ENCODE assay signal across 15 cellular contexts in the genomic region with DNA sequence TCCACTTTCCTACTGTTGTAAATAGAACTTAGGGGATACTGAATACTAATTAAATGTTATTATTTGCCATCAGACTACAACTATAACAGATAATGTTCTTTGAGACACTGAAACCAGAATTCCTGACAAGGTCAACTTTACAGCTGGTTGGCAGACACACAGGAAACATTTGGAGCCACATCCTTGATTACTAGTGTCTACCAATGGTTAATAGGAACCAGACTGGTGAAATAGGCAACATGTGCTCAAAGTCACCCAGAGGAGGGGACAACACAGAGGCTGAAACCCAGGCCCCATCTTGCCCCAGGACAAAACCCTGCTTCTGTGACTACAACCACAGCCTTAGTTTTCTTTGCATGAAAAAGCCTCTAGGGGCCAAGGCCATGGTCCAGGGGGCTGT. TPM values are rescaled to one million over a fixed set of nuclear protein-coding genes. Genes with fewer than 3 reads are reported as not detected.
DNase-seq lines count a peak whose midpoint lies in the region; ATAC-seq, FAIRE-seq and TF ChIP-seq lines count a peak whose summit lies in the region.
"Had no signal": no experiment of that assay in that cellular context is flagged by ENCODE, and none has a peak within 500 bp of the region (broad histone marks: within the 10 kb centered on the region; RNA-seq: fewer than 3 reads in every experiment).

No MANE protein-coding gene starts in this region.

- no peak overlapping the region for H3K4me3 Mint-ChIP-seq in GM23338
- H3K4me3 Mint-ChIP-seq in activated naive CD8-positive, alpha-beta T cell: peak overlapping the region; percentile 56
- no peak overlapping the region for H3K4me3 Mint-ChIP-seq in neural progenitor cell
- no peak overlapping the region for H3K4me3 Mint-ChIP-seq in CD14-positive monocyte

- H3K27ac Mint-ChIP-seq in GM23338 (no peak overlapping the region), neural progenitor cell (no peak overlapping the region), CD14-positive monocyte (no peak overlapping the region)
- peak overlapping the region; percentile 88 for H3K27ac Mint-ChIP-seq in activated naive CD8-positive, alpha-beta T cell

- no peaks in the 10 kb centered on the region; the same call in 2 of the 3 replicates for H3K36me3 Mint-ChIP-seq in GM23338 (ENCODE audit: low read depth)
- no peaks in the 10 kb centered on the region for H3K36me3 Mint-ChIP-seq in activated naive CD8-positive, alpha-beta T cell
- no peaks in the 10 kb centered on the region for H3K36me3 Mint-ChIP-seq in neural progenitor cell
- H3K36me3 Mint-ChIP-seq in CD14-positive monocyte: no peaks in the 10 kb centered on the region

- H3K9me3 Mint-ChIP-seq in GM23338 (no peaks in the 10 kb centered on the region), neural progenitor cell (peaks cover 8% of the 10 kb centered on the region), CD14-positive monocyte (peaks cover 0 to 5% (median 2%) of the 10 kb centered on the region in 7 donors)
- no peaks in the 10 kb centered on the region for H3K9me3 Mint-ChIP-seq in activated naive CD8-positive, alpha-beta T cell (ENCODE audit: low read depth)

- H3F3A ChIP-seq in GM23338 (replicated peaks; ENCODE audit: low read depth): no peaks in the 10 kb centered on the region
- H3F3A ChIP-seq in neural progenitor cell (ENCODE audit: low read depth): no peaks in the 10 kb centered on the region

- no peaks in the 10 kb centered on the region for H3K9me1 ChIP-seq in keratinocyte (ENCODE audit: control insufficient read depth, extremely low read depth, insufficient read depth, low read length)

- H3K79me2 ChIP-seq in ACC112 (ENCODE audit: control insufficient read depth, insufficient read depth, low read length, unreplicated experiment) (no peaks in the 10 kb centered on the region), GM23338 (replicated peaks; ENCODE audit: insufficient read depth) (no peaks in the 10 kb centered on the region), keratinocyte (ENCODE audit: control insufficient read depth, insufficient read depth, low read length) (no peaks in the 10 kb centered on the region), neural progenitor cell (ENCODE audit: low read depth) (no peaks in the 10 kb centered on the region)

- dilution Hi-C loops in keratinocyte (cut with MboI; ENCODE audit: extremely low pct_ligation_motif_present, low sequenced_read_pairs): no loop called here

- H3K27ac ChIP-seq in ACC112 (ENCODE audit: low read depth, low read length) (peak overlapping the region; percentile 100), GM23338 (ENCODE audit: low read depth) (no peak overlapping the region), keratinocyte (ENCODE audit: control insufficient read depth, insufficient read depth, low read length) (peak overlapping the region; percentile 88), neural progenitor cell (no peak overlapping the region)
- H3K27ac ChIP-seq: coronary artery had no signal

- H3K4me2 ChIP-seq in GM23338 (no peak overlapping the region), keratinocyte (ENCODE audit: control insufficient read depth, extremely low read depth, insufficient read depth, low read depth, low read length) (peak overlapping the region; percentile 22), neural progenitor cell (no peak overlapping the region)

- no peaks in the 10 kb centered on the region for H3K9me2 ChIP-seq in GM23338 (ENCODE audit: insufficient read depth)

- no peaks in the 10 kb centered on the region for H3K9me3 ChIP-seq in keratinocyte (ENCODE audit: control insufficient read depth, low read depth, low read length)
- peaks cover 6% of the 10 kb centered on the region for H3K9me3 ChIP-seq in neural progenitor cell (ENCODE audit: low read depth)

- H3K27me3 ChIP-seq in ACC112 (ENCODE audit: insufficient read depth, low read length) (no peaks in the 10 kb centered on the region), GM23338 (ENCODE audit: insufficient read depth) (no peaks in the 10 kb centered on the region), keratinocyte (ENCODE audit: control insufficient read depth, extremely low read depth, insufficient read depth, low read length) (no peaks in the 10 kb centered on the region), neural progenitor cell (no peaks in the 10 kb centered on the region)
- H3K27me3 ChIP-seq: MG63 had no signal

- peak overlapping the region; percentile 71 for H2AFZ ChIP-seq in ACC112 (ENCODE audit: low read length, unreplicated experiment)
- peak overlapping the region; percentile 88 for H2AFZ ChIP-seq in GM23338
- H2AFZ ChIP-seq in keratinocyte (ENCODE audit: control insufficient read depth, low read length): peak overlapping the region; percentile 62
- no peak overlapping the region for H2AFZ ChIP-seq in neural progenitor cell (replicated peaks)

- H3K36me3 ChIP-seq in ACC112 (ENCODE audit: insufficient read depth, low read length): no peaks in the 10 kb centered on the region
- H3K36me3 ChIP-seq in GM23338 (ENCODE audit: insufficient read depth): no peaks in the 10 kb centered on the region
- no peaks in the 10 kb centered on the region for H3K36me3 ChIP-seq in keratinocyte (ENCODE audit: control insufficient read depth in 2 of 2, extremely low read depth in 1 of 2, insufficient read depth in 2 of 2, low read length in 2 of 2)
- H3K36me3 ChIP-seq in neural progenitor cell: no peaks in the 10 kb centered on the region
- H3K36me3 ChIP-seq: MG63 had no signal

- H3K4me3 ChIP-seq in ACC112 (ENCODE audit: low read depth, low read length) (no peak overlapping the region), GM23338 (no peak overlapping the region), keratinocyte (ENCODE audit: control insufficient read depth in 2 of 3, extremely low read depth in 1 of 3, insufficient read depth in 2 of 3, low read depth in 1 of 3, low read length in 3 of 3) (no peak overlapping the region), neural progenitor cell (no peak overlapping the region)
- H3K4me3 ChIP-seq: coronary artery, MG63 had no signal

- H3K4me1 ChIP-seq in ACC112 (ENCODE audit: control insufficient read depth, insufficient read depth, low read length, unreplicated experiment) (peaks cover 60% of the 10 kb centered on the region), GM23338 (ENCODE audit: insufficient read depth) (peaks cover 27% of the 10 kb centered on the region), keratinocyte (ENCODE audit: control insufficient read depth, extremely low read depth, insufficient read depth, low read length) (peaks cover 57% of the 10 kb centered on the region), neural progenitor cell (peaks cover 8% of the 10 kb centered on the region)

- H3K9ac ChIP-seq in keratinocyte (ENCODE audit: control insufficient read depth, extremely low read depth, insufficient read depth, low read length) (peak overlapping the region; percentile 19), neural progenitor cell (no peak overlapping the region)

- H4K20me1 ChIP-seq in GM23338 (replicated peaks; ENCODE audit: insufficient read depth) (no peaks in the 10 kb centered on the region), keratinocyte (ENCODE audit: control insufficient read depth, extremely low read depth, insufficient read depth, low read length) (no peaks in the 10 kb centered on the region), neural progenitor cell (ENCODE audit: low read depth) (no peaks in the 10 kb centered on the region)

- H3K27me3 Mint-ChIP-seq in GM23338 (ENCODE audit: insufficient read depth, low read depth, poor library complexity) (peaks cover 3% of the 10 kb centered on the region), neural progenitor cell (ENCODE audit: insufficient read depth, low read depth) (peaks cover 2% of the 10 kb centered on the region), CD14-positive monocyte (ENCODE audit: low read depth in 3 of 3) (peaks cover 0 to under 1% (median 0%) of the 10 kb centered on the region in 3 donors)
- H3K27me3 Mint-ChIP-seq in activated naive CD8-positive, alpha-beta T cell: no peaks in the 10 kb centered on the region

- TF ChIP-seq CTCF in GM23338 (conservative IDR thresholded peaks at IDR 0.05; ENCODE audit: low read depth in 2 of 2): no peak
- TF ChIP-seq CTCF in keratinocyte (optimal IDR thresholded peaks at IDR 0.05 in 1 of 3, IDR thresholded peaks at IDR 0.05 in 1 of 3, conservative IDR thresholded peaks at IDR 0.05 in 1 of 3; ENCODE audit: extremely low read depth in 1 of 3, insufficient read depth in 2 of 3, low read length in 3 of 3): no peak
- TF ChIP-seq CTCF in neural progenitor cell (IDR thresholded peaks at IDR 0.05): no peak
- TF ChIP-seq CTCF in CD14-positive monocyte (IDR thresholded peaks at IDR 0.05): no peak

- DNase-seq in GM23338 (ENCODE audit: low spot score) (no peak), keratinocyte (ENCODE audit: low read depth, low spot score) (no peak), NCI-H510A treated with DMSO at 0.1 percent for 48 hours (lab: John Stamatoyannopoulos, UW) (no peak), neural progenitor cell (ENCODE audit: low spot score) (no peak), CD14-positive monocyte (ENCODE audit: low spot score) (no peak)
- DNase-seq: activated effector memory CD4-positive, alpha-beta T cell treated with Interleukin-2 at 50 U/mL for 16 hours; head of caudate nucleus; MG63; NCI-H1694 treated with DMSO at 0.1 percent for 48 hours; NCI-H446 treated with DMSO at 0.1 percent for 48 hours; stimulated activated CD4-positive, alpha-beta T cell treated with anti-CD3 and anti-CD28 coated beads, Interleukin-15, amount 100 ng/mL, for 24 hours had no signal

- intact Hi-C loops in CD14-positive monocyte (cut with micrococcal nuclease): no loop called here

- ATAC-seq in GM23338 (no peak), HG02642 (IDR thresholded peaks at IDR 0.05; ENCODE audit: poor library complexity, unreplicated experiment) (no peak)

- H3K4me1 Mint-ChIP-seq in GM23338 (peaks cover 42% of the 10 kb centered on the region), neural progenitor cell (peaks cover 13% of the 10 kb centered on the region), CD14-positive monocyte (no peaks in the 10 kb centered on the region)
- peaks cover 68% of the 10 kb centered on the region for H3K4me1 Mint-ChIP-seq in activated naive CD8-positive, alpha-beta T cell (ENCODE audit: low read depth)

- no peak for FAIRE-seq in keratinocyte (lab: Jason Lieb, UNC)

TF ChIP-seq in GM23338, 12 proteins besides CTCF, POLR2A, EP300 and RAD21 (continues in another document):
- TF ChIP-seq ZNF114 (CRISPR knock-in tag; IDR thresholded peaks at IDR 0.05) (no peak), JUNB (IDR thresholded peaks at IDR 0.05; ENCODE audit: unreplicated experiment) (no peak)

RNA-seq across cellular contexts. Expression of gene NT5E, which starts 47.8 kb away (rescaled TPM):
- total RNA-seq in GM23338 (2014; rRNA removed; shearing (Covaris generic)): 0.50 and 1.5 TPM in 2 replicates
- polyA plus RNA-seq in GM23338 (2016; fragmentation: Nextera tagmentation; extraction: Ambion mirVana): 0.18 and 0.23 TPM in 2 replicates
- 114 to 280 TPM (median 268 TPM) in 3 replicates for polyA plus RNA-seq in keratinocyte
- polyA plus RNA-seq in keratinocyte (2011; ENCODE audit: low read depth): 14.3 TPM
- polyA plus RNA-seq in keratinocyte (2011; cell fraction: cytosol; rRNA removed): 116 and 207 TPM in 2 replicates
- polyA plus RNA-seq in keratinocyte (2011; cell fraction: nucleus; rRNA removed): 173 and 193 TPM in 2 replicates
- polyA plus RNA-seq in keratinocyte (2012; ENCODE audit: low replicate concordance): 33.4 and 214 TPM in 2 replicates
- 118 to 284 TPM (median 138 TPM) in 3 replicates for polyA minus RNA-seq in keratinocyte
- polyA minus RNA-seq in keratinocyte (2011; cell fraction: cytosol; rRNA and poly(A)+ RNA removed): 325 TPM
- polyA minus RNA-seq in keratinocyte (2011; cell fraction: nucleus; rRNA and poly(A)+ RNA removed): 170 and 250 TPM in 2 replicates
- not detected in 2 replicates for total RNA-seq in neural progenitor cell (ENCODE audit: low replicate concordance)
- under 1 TPM; 0.14 to 0.18 TPM for polyA plus RNA-seq in CD14-positive monocyte

Comparison
In these comparisons a context has a peak if more than half of its experiments do, and no peak if none do; other contexts are left out.
1. H3K27ac ChIP-seq: peak in ACC112 (single experiment) and keratinocyte (single experiment); none in GM23338 (single experiment) and neural progenitor cell (single experiment).
2. RNA of gene NT5E, which starts 47.8 kb away (polyA plus RNA-seq): 14.3 to 280 TPM in keratinocyte; 0.14 to 0.18 TPM in CD14-positive monocyte and 0.18 to 0.23 TPM in GM23338; every median in the first group is over 10 times any median in the second.